ENCODE assay signal across 8 cellular contexts in the genomic region with DNA sequence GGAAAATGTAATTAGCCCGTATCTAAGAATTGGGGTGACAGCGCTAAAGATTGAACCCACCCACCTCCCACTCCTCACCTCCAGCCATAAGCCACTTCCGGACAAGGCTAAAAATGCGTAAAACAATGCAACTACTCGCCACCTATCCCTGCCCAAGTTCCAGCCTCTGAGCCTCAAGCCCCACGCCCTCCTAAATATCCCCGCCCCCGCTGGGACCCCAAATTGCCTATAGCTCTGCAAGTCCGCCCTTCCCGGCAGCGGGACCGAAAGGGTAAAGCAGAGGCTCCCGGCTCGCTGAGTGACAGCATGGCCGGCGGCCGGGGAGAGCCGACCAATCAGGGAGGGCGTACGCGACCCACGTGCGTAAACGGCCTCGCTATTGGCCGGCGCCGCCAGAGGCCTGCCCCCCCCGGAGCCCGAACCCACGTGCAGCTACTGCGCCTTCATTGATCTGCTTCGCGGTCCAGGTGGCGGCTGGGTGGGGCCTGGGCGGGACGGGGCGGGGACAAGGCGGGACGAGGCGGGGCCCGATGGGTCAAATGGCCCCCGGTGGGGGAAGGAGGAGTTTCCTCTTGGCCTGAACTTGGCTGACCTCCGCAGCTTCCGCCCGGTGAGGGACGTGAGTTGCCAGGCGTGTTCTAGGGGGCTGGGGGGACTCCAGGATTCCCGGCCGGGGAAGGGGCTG. TPM values are rescaled to one million over a fixed set of nuclear protein-coding genes. Genes with fewer than 3 reads are reported as not detected.
DNase-seq lines count a peak whose midpoint lies in the region; ATAC-seq and TF ChIP-seq lines count a peak whose summit lies in the region.

Gene TLE6 (plus strand): TSS at position 564 of the 685 bp plus-strand sequence. CDS start 670 bp downstream, outside the sequence.

- DNase-seq in Calu3 (peak; percentile 94), HUDEP-2 (lab: John Stamatoyannopoulos, UW; ENCODE audit: unreplicated experiment in 76 of 76) (peak in 74 of 76 experiments; percentile 72 to 99 (median 96)), NOMO-1 treated with dmso at 0.1 percent for 144 hours (lab: John Stamatoyannopoulos, UW; ENCODE audit: unreplicated experiment) (peak; percentile 95), endothelial cell (ENCODE audit: low spot score) (peak; percentile 94), midbrain (lab: John Stamatoyannopoulos, UW) (peak; percentile 91)
- DNase-seq in activated CD8-positive, alpha-beta memory T cell treated with anti-CD3 and anti-CD28 coated beads, Interleukin-2, amount 50 U/mL, for 1 hour (ENCODE audit: extremely low read depth): peak; percentile 81
- DNase-seq in stimulated activated CD8-positive, alpha-beta memory T cell treated with anti-CD3 and anti-CD28 coated beads, Interleukin-15, amount 100 ng/mL, for 4 hours (ENCODE audit: low read depth in 2 of 2): peak; percentile 85 to 88

- intact Hi-C loops in Calu3 (cut with micrococcal nuclease; ENCODE audit: unreplicated experiment): no loop called here

- H3K4me1 Mint-ChIP-seq in Calu3 (ENCODE audit: low read depth, unreplicated experiment) (no peaks in the 10 kb centered on the region), endothelial cell (ENCODE audit: unreplicated experiment) (peaks cover 12% of the 10 kb centered on the region)

- H3K9me3 Mint-ChIP-seq in Calu3 (ENCODE audit: low read depth, unreplicated experiment) (no peaks in the 10 kb centered on the region), endothelial cell (ENCODE audit: unreplicated experiment) (no peaks in the 10 kb centered on the region)

- H3K27me3 Mint-ChIP-seq in Calu3 (ENCODE audit: unreplicated experiment) (peaks cover 10% of the 10 kb centered on the region), endothelial cell (ENCODE audit: unreplicated experiment) (peaks cover 7% of the 10 kb centered on the region)

- H3K36me3 Mint-ChIP-seq in Calu3 (ENCODE audit: insufficient read depth, unreplicated experiment): peaks cover 11% of the 10 kb centered on the region
- H3K36me3 Mint-ChIP-seq in endothelial cell (ENCODE audit: low read depth, unreplicated experiment): no peaks in the 10 kb centered on the region

- TF ChIP-seq CTCF in Calu3 (IDR thresholded peaks at IDR 0.05; ENCODE audit: unreplicated experiment) (no peak), endothelial cell (IDR thresholded peaks at IDR 0.05; ENCODE audit: unreplicated experiment) (no peak)

- CTCF ChIA-PET in Calu3 (lab: Charles Lee): interaction anchor here (0.6 to 0.9 kb wide), 6 partner anchors 63 to 1544 kb away, joined by 3 read pairs; no protein-coding TSS in a partner anchor

- H3K4me3 Mint-ChIP-seq in Calu3 (ENCODE audit: low read depth, unreplicated experiment): peak within 1 kb of the TSS; percentile 72
- peak within 1 kb of the TSS; percentile 73 for H3K4me3 Mint-ChIP-seq in endothelial cell (ENCODE audit: unreplicated experiment)

- H3K27ac Mint-ChIP-seq in Calu3 (ENCODE audit: unreplicated experiment) (peak within 1 kb of the TSS; percentile 42), endothelial cell (ENCODE audit: unreplicated experiment) (no peak within 1 kb of the TSS)

- BruUV-seq in Calu3 (replicated peaks; lab: Mats Ljungman, UMichigan): no TSS peak

- peak; percentile 93 for ATAC-seq in GM21423 (IDR thresholded peaks at IDR 0.05; ENCODE audit: unreplicated experiment)

RNA-seq across cellular contexts. Expression of gene TLE6, which starts in this region (rescaled TPM):
- total RNA-seq in Calu3 (2022) (2.1 and 3.4 TPM in 2 replicates), endothelial cell (ENCODE audit: unreplicated experiment) (0.59 TPM)

Comparison
In these comparisons a context has a peak if more than half of its experiments do, and no peak if none do; other contexts are left out.
1. Peak in every context shown above with its lines: DNase-seq and ATAC-seq.
2. Peak in DNase-seq in endothelial cell; RNA of the gene not detected or under 1 TPM.